1 cellular context compared by ENCODE assay signal in genomic region chr19:3539743-3540118, GRCh38.
A peak's percentile ranks its signal among the peaks of the same experiment; 100 is the strongest.
TF ChIP-seq lines count a peak whose summit lies in the region.

No MANE protein-coding gene starts in this region.

TF ChIP-seq in HEK293, 187 proteins besides CTCF, POLR2A, EP300 and RAD21:
- TF ChIP-seq AEBP2 (tag by site-specific recombination; IDR thresholded peaks at IDR 0.05; ENCODE audit: borderline replicate concordance) (no peak), ZNF544 (tag by site-specific recombination; IDR thresholded peaks at IDR 0.05) (no peak), ZNF747 (tag by site-specific recombination; IDR thresholded peaks at IDR 0.05) (no peak), ZNF791 (tag by site-specific recombination; IDR thresholded peaks at IDR 0.05) (no peak), SETDB1 (IDR thresholded peaks at IDR 0.05; ENCODE audit: insufficient read length, low read length) (no peak), ZNF114 (tag by site-specific recombination; IDR thresholded peaks at IDR 0.05) (no peak), ZNF175 (tag by site-specific recombination; IDR thresholded peaks at IDR 0.05) (no peak), SCRT1 (tag by site-specific recombination; IDR thresholded peaks at IDR 0.05; ENCODE audit: borderline replicate concordance) (no peak), ZNF658 (tag by site-specific recombination; IDR thresholded peaks at IDR 0.05) (no peak), ZNF548 (tag by site-specific recombination; IDR thresholded peaks at IDR 0.05) (no peak), ZNF121 (tag by site-specific recombination; IDR thresholded peaks at IDR 0.05) (peak; percentile 83), ZNF391 (tag by site-specific recombination; IDR thresholded peaks at IDR 0.05; ENCODE audit: borderline replicate concordance, low read depth) (no peak), ZNF639 (tag by site-specific recombination; IDR thresholded peaks at IDR 0.05) (0 out of 2 replicates have a peak, but pooled peaks have one; percentile 46), ZNF580 (tag by site-specific recombination; IDR thresholded peaks at IDR 0.05) (peak; percentile 68; the same call in 1 of the 2 replicates), ZNF280D (tag by site-specific recombination; IDR thresholded peaks at IDR 0.05) (peak; percentile 97), ZNF623 (tag by site-specific recombination; IDR thresholded peaks at IDR 0.05) (peak; percentile 27; the same call in 1 of the 2 replicates), ZNF146 (tag by site-specific recombination; IDR thresholded peaks at IDR 0.05) (peak; percentile 100), ZNF596 (tag by site-specific recombination; IDR thresholded peaks at IDR 0.05) (no peak), ZNF513 (tag by site-specific recombination; IDR thresholded peaks at IDR 0.05) (0 out of 2 replicates have a peak, but pooled peaks have one; percentile 11), ZNF341 (tag by site-specific recombination; IDR thresholded peaks at IDR 0.05; ENCODE audit: low read depth) (no peak), ZNF629 (tag by site-specific recombination; IDR thresholded peaks at IDR 0.05) (no peak), ZNF704 (tag by site-specific recombination; IDR thresholded peaks at IDR 0.05) (no peak), ZNF23 (tag by site-specific recombination; IDR thresholded peaks at IDR 0.05; ENCODE audit: borderline replicate concordance) (no peak), ZNF488 (tag by site-specific recombination; IDR thresholded peaks at IDR 0.05) (no peak), ZNF404 (tag by site-specific recombination; IDR thresholded peaks at IDR 0.05) (no peak), ZNF169 (tag by site-specific recombination; IDR thresholded peaks at IDR 0.05) (no peak), SP7 (tag by site-specific recombination; IDR thresholded peaks at IDR 0.05) (0 out of 2 replicates have a peak, but pooled peaks have one; percentile 23), ZNF248 (tag by site-specific recombination; IDR thresholded peaks at IDR 0.05) (no peak), ZNF670 (tag by site-specific recombination; IDR thresholded peaks at IDR 0.05; ENCODE audit: low read depth) (no peak)
